In genomic region chr6:169141706-169142705, GRCh38 we compare ENCODE assay signal across 11 cellular contexts.
DNase-seq lines count a peak whose midpoint lies in the region; ATAC-seq and TF ChIP-seq lines count a peak whose summit lies in the region.
"Had no signal": no experiment of that assay in that cellular context is flagged by ENCODE, and none has a peak within 500 bp of the region (broad histone marks: within the 10 kb centered on the region; RNA-seq: fewer than 3 reads in every experiment).

No MANE protein-coding gene starts in this region.

- 62 to 71% methylated on average over 25 of the region's 25 CpGs for WGBS in body of pancreas, 2 donors
- WGBS in right cardiac atrium, result 50% methylated on average over 25 of the region's 25 CpGs

- ATAC-seq in body of pancreas (peak; percentile 47), right cardiac atrium (peak; percentile 80 to 81), sciatic nerve (peak; percentile 86)
- ATAC-seq: Panc1 had no signal

- H3K4me1 ChIP-seq in body of pancreas (no peaks in the 10 kb centered on the region), right cardiac atrium (ENCODE audit: control insufficient read depth, insufficient read depth, low read length) (no peaks in the 10 kb centered on the region)
- H3K4me1 ChIP-seq: parathyroid adenoma had no signal

- H3K27ac ChIP-seq in body of pancreas (no peak overlapping the region), right cardiac atrium (ENCODE audit: low read length) (peak overlapping the region; percentile 2)
- H3K27ac ChIP-seq: parathyroid adenoma had no signal

- H3K4me3 ChIP-seq in body of pancreas, result no peak overlapping the region
- H3K4me3 ChIP-seq in right cardiac atrium (ENCODE audit: low read length), result no peak overlapping the region
- H3K4me3 ChIP-seq: MG63 had no signal

- TF ChIP-seq CTCF in body of pancreas (IDR thresholded peaks at IDR 0.05), result no peak

- H3K27me3 ChIP-seq in body of pancreas (no peaks in the 10 kb centered on the region), right cardiac atrium (ENCODE audit: control insufficient read depth, insufficient read depth) (no peaks in the 10 kb centered on the region)
- H3K27me3 ChIP-seq: MG63 had no signal

- no peaks in the 10 kb centered on the region for H3K36me3 ChIP-seq in body of pancreas (replicated peaks in 1 of 2; ENCODE audit: insufficient read depth in 1 of 2, low read depth in 2 of 2)
- H3K36me3 ChIP-seq: MG63 had no signal

- intact Hi-C loops in body of pancreas (cut with DNase I) (no loop called here), right cardiac atrium (cut with DNase I) (no loop called here), sciatic nerve (cut with DNase I) (no loop called here)

- H3K9me3 ChIP-seq in body of pancreas (no peaks in the 10 kb centered on the region), right cardiac atrium (ENCODE audit: control insufficient read depth, low read length) (no peaks in the 10 kb centered on the region)
- H3K9me3 ChIP-seq: MG63 had no signal

- no peak for TF ChIP-seq POLR2A in body of pancreas (IDR thresholded peaks at IDR 0.05)

- DNase-seq in HCEC 1CT, result peak; percentile 2
- peak in 2 of 4 donors; percentile 18 to 32 for DNase-seq in body of pancreas
- DNase-seq in right cardiac atrium, result peak; percentile 68 to 87 (median 86)
- no peak for DNase-seq in sciatic nerve (ENCODE audit: low spot score)
- no peak for DNase-seq in occipital lobe (lab: John Stamatoyannopoulos, UW)
- DNase-seq in retina, result no peak
- DNase-seq in NCI-H345 treated with DMSO at 0.1 percent for 48 hours (lab: John Stamatoyannopoulos, UW; ENCODE audit: unreplicated experiment), result no peak
- no peak for DNase-seq in germinal center (ENCODE audit: low spot score)
- DNase-seq: MG63 had no signal

Comparison
In these comparisons a context has a peak if more than half of its experiments do, and no peak if none do; other contexts are left out.
1. DNase-seq: peak in HCEC 1CT (single experiment) and right cardiac atrium (3 of 3); none in sciatic nerve (single experiment), occipital lobe (single experiment), retina (single experiment), NCI-H345 treated with DMSO at 0.1 percent for 48 hours (single experiment) and germinal center (single experiment).
2. Peak in every context shown above with its lines, with median percentiles within 50 percentile points of each other: ATAC-seq.